Comparison of ENCODE assay signal across 11 cellular contexts in genomic region chr7:926061-927030, GRCh38. TPM values are rescaled to one million over a fixed set of nuclear protein-coding genes. Genes with fewer than 3 reads are reported as not detected.
A peak's percentile ranks its signal among the peaks of the same experiment; 100 is the strongest.
DNase-seq lines count a peak whose midpoint lies in the region; ATAC-seq and TF ChIP-seq lines count a peak whose summit lies in the region.
"Had no signal": no experiment of that assay in that cellular context is flagged by ENCODE, and none has a peak within 500 bp of the region (broad histone marks: within the 10 kb centered on the region; RNA-seq: fewer than 3 reads in every experiment).

No MANE protein-coding gene starts in this region.

- intact Hi-C loops in activated naive CD4-positive, alpha-beta T cell treated with anti-CD3 and anti-CD28 coated beads for 36 hours (cut with micrococcal nuclease) = no loop called here
- intact Hi-C loops in tibial artery (cut with DNase I; ENCODE audit: low total_unique reads) = no loop called here

- no peak overlapping the region for H3K4me3 Mint-ChIP-seq in activated naive CD4-positive, alpha-beta T cell treated with anti-CD3 and anti-CD28 coated beads for 36 hours

- H3K27me3 Mint-ChIP-seq in activated naive CD4-positive, alpha-beta T cell treated with anti-CD3 and anti-CD28 coated beads for 36 hours (ENCODE audit: low read depth) = no peaks in the 10 kb centered on the region
- H3K27me3 Mint-ChIP-seq: naive B cell had no signal

- no peak overlapping the region for H3K27ac Mint-ChIP-seq in activated naive CD4-positive, alpha-beta T cell treated with anti-CD3 and anti-CD28 coated beads for 36 hours

- H3K4me1 ChIP-seq in tibial artery = peaks cover 0 to 8% (median 6%) of the 10 kb centered on the region in 4 donors

- no peak overlapping the region for H3K4me3 ChIP-seq in tibial artery

- H3K4me1 Mint-ChIP-seq in activated naive CD4-positive, alpha-beta T cell treated with anti-CD3 and anti-CD28 coated beads for 36 hours (ENCODE audit: low read depth) = peaks cover 39% of the 10 kb centered on the region

- CTCF ChIA-PET in activated naive CD4-positive, alpha-beta T cell treated with anti-CD3 and anti-CD28 coated beads for 36 hours (lab: Charles Lee) = no interaction called here

- no peak for ATAC-seq in GM21360 (IDR thresholded peaks at IDR 0.05; ENCODE audit: unreplicated experiment)

- H3K9me3 Mint-ChIP-seq in activated naive CD4-positive, alpha-beta T cell treated with anti-CD3 and anti-CD28 coated beads for 36 hours = no peaks in the 10 kb centered on the region
- H3K9me3 Mint-ChIP-seq: naive B cell had no signal

- no peaks in the 10 kb centered on the region for H3K9me3 ChIP-seq in tibial artery

- no peak overlapping the region for H3K27ac ChIP-seq in tibial artery

- H3K36me3 ChIP-seq in tibial artery = no peaks in the 10 kb centered on the region

- no peaks in the 10 kb centered on the region for H3K36me3 Mint-ChIP-seq in activated naive CD4-positive, alpha-beta T cell treated with anti-CD3 and anti-CD28 coated beads for 36 hours (ENCODE audit: low read depth)
- H3K36me3 Mint-ChIP-seq: naive B cell had no signal

- no peaks in the 10 kb centered on the region for H3K27me3 ChIP-seq in tibial artery

- DNase-seq in activated naive CD4-positive, alpha-beta T cell treated with Interleukin-2 at 50 U/mL for 16 hours = peak; percentile 1
- DNase-seq in activated naive CD4-positive, alpha-beta T cell treated with anti-CD3 and anti-CD28 coated beads for 36 hours = no peak
- DNase-seq in hypothalamus (lab: John Stamatoyannopoulos, UW) (peak in 29 of 51 donors; percentile 13 to 79 (median 55)), tibial artery (peak; percentile 17 to 63), HPDE6-E6E7 (ENCODE audit: extremely low spot score) (no peak)
- DNase-seq: ACHN, naive B cell, NCI-H2029 treated with DMSO at 0.1 percent for 48 hours, SW 1271 had no signal

- no peak for TF ChIP-seq CTCF in tibial artery (IDR thresholded peaks at IDR 0.05)

RNA-seq across cellular contexts. Expression of gene ADAP1, which starts 28.1 kb away (rescaled TPM):
- total RNA-seq in activated naive CD4-positive, alpha-beta T cell treated with anti-CD3 and anti-CD28 coated beads for 36 hours = 1 to 10 TPM; 8.0 to 9.9 TPM

RNA-seq across cellular contexts. Expression of gene COX19, which starts 49.0 kb away (rescaled TPM):
- 10 to 100 TPM; 12.6 to 15.2 TPM for total RNA-seq in activated naive CD4-positive, alpha-beta T cell treated with anti-CD3 and anti-CD28 coated beads for 36 hours

RNA-seq across cellular contexts. Expression of gene GET4, which starts 50.0 kb away (rescaled TPM):
- total RNA-seq in activated naive CD4-positive, alpha-beta T cell treated with anti-CD3 and anti-CD28 coated beads for 36 hours = 10 to 100 TPM; 19.3 to 20.2 TPM

RNA-seq across cellular contexts. Expression of gene CYP2W1, which starts 56.6 kb away (rescaled TPM):
- not detected for total RNA-seq in activated naive CD4-positive, alpha-beta T cell treated with anti-CD3 and anti-CD28 coated beads for 36 hours
- total RNA-seq: fibroblast of lung had no signal

Comparison
In these comparisons a context has a peak if more than half of its experiments do, and no peak if none do; other contexts are left out.
1. DNase-seq: peak in activated naive CD4-positive, alpha-beta T cell treated with Interleukin-2 at 50 U/mL for 16 hours (single experiment), hypothalamus (29 of 51) and tibial artery (2 of 2); none in activated naive CD4-positive, alpha-beta T cell treated with anti-CD3 and anti-CD28 coated beads for 36 hours (single experiment) and HPDE6-E6E7 (single experiment).